In the genomic region with DNA sequence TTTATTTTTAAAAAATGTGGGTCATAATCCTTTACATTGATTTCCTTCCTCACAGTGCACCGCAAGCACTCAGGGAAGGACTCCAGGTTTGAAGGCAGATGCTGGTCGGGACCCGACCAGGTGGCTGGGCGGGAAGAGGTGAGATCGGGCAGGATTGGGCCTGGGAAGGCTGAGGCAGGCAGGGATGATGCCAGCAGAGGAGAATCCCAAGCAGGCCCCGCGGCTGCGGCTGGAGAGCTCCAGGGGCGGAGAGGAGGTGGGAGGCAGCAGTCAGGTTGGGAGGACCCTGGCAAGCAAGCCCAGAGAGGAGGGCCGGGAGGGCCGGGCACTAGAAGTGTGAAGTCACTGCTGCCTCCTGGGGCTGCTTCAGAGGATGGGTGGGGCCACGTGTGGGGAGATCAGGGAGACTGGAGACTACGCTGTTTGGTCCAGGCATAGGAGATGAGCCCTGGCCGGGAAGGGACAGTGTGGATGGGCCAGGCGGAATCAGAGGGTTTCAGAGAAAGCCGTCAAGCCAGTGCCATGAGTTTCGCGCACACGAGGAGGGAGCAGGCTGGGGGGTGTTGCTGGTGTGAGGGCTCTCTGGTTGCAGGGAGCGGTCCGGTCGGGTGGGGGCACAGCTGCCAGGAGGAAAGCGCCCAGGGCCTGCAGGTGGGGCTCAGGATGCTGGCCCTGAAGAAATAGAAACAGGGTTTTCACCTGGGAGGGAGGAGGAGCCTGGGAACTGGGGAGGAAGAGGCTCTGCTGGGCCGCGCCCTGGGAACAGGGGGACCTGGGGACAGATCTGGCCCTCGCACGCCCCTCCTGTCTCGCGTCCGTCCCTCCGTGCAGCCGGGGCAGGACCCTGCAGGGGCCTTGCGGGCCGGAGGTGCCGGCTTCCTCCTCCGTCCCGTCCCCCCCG, we compare ENCODE assay signal across 8 cellular contexts. TPM values are rescaled to one million over a fixed set of nuclear protein-coding genes. Genes with fewer than 3 reads are reported as not detected.
DNase-seq lines count a peak whose midpoint lies in the region; ATAC-seq, FAIRE-seq and TF ChIP-seq lines count a peak whose summit lies in the region.

No MANE protein-coding gene starts in this region.

- peaks cover 0 to 4% (median 0%) of the 10 kb centered on the region in 3 donors for H3K4me1 ChIP-seq in pancreas

- WGBS in pancreas, 2 donors, result 18 to 21% methylated on average over 27 to 38 of the region's 38 CpGs

- TF ChIP-seq CTCF in fibroblast of villous mesenchyme (IDR thresholded peaks at IDR 0.05; ENCODE audit: insufficient read depth, low read depth, low read length) (no peak), pancreas (IDR thresholded peaks at IDR 0.05) (no peak)

- DNase-seq in DMS 273 treated with DMSO at 0.1 percent for 48 hours (lab: John Stamatoyannopoulos, UW) (peak; percentile 4), fibroblast of villous mesenchyme (ENCODE audit: low read depth) (peak; percentile 60), pancreas (peak in 4 of 6 donors; percentile 34 to 76 (median 61)), HK-2 (ENCODE audit: unreplicated experiment) (no peak), pons (ENCODE audit: low spot score) (no peak)
- no peak for DNase-seq in stimulated activated CD4-positive, alpha-beta T cell treated with anti-CD3 and anti-CD28 coated beads, Interleukin-4, amount 100 ng/mL, for 4 hours

- H3K9me3 ChIP-seq in pancreas, result no peaks in the 10 kb centered on the region

- no peaks in the 10 kb centered on the region for H3K36me3 ChIP-seq in pancreas

- ATAC-seq in SK-N-SH treated with all-trans-retinoic acid at 6 μM for 48 hours, result peak; percentile 19
- ATAC-seq in pancreas, result peak; percentile 18 to 38 (median 24)
- ATAC-seq in HG02885 (IDR thresholded peaks at IDR 0.05; ENCODE audit: poor library complexity, unreplicated experiment), result no peak

- H3K4me3 ChIP-seq in fibroblast of villous mesenchyme (ENCODE audit: low read depth, low read length) (peak overlapping the region; percentile 59), pancreas (peak overlapping the region; percentile 15 to 46 (median 36))

- intact Hi-C loops in pancreas (cut with DNase I), result no loop called here

- peak overlapping the region; percentile 19 to 66 (median 62) for H3K27ac ChIP-seq in pancreas

- no peak for FAIRE-seq in pancreas (lab: Jason Lieb, UNC)

- peaks cover 0 to 10% (median 4%) of the 10 kb centered on the region in 4 donors for H3K27me3 ChIP-seq in pancreas

TF ChIP-seq in SK-N-SH treated with all-trans-retinoic acid at 6 μM for 48 hours, 23 proteins besides CTCF, POLR2A, EP300 and RAD21:
- TF ChIP-seq, protein P1, sequence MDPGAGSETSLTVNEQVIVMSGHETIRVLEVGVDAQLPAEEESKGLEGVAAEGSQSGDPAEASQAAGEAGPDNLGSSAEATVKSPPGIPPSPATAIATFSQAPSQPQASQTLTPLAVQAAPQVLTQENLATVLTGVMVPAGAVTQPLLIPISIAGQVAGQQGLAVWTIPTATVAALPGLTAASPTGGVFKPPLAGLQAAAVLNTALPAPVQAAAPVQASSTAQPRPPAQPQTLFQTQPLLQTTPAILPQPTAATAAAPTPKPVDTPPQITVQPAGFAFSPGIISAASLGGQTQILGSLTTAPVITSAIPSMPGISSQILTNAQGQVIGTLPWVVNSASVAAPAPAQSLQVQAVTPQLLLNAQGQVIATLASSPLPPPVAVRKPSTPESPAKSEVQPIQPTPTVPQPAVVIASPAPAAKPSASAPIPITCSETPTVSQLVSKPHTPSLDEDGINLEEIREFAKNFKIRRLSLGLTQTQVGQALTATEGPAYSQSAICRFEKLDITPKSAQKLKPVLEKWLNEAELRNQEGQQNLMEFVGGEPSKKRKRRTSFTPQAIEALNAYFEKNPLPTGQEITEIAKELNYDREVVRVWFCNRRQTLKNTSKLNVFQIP (CRISPR knock-in tag; IDR thresholded peaks at IDR 0.05; ENCODE audit: borderline replicate concordance, low read depth), result no peak
- TF ChIP-seq ZNF8 (CRISPR knock-in tag; IDR thresholded peaks at IDR 0.05), result no peak
- TF ChIP-seq GLIS3 (CRISPR knock-in tag; IDR thresholded peaks at IDR 0.05), result no peak
- TF ChIP-seq BACH2 (CRISPR knock-in tag; IDR thresholded peaks at IDR 0.05; ENCODE audit: borderline replicate concordance), result no peak
- no peak for TF ChIP-seq ZFP30 (CRISPR knock-in tag; IDR thresholded peaks at IDR 0.05)

RNA-seq across cellular contexts. Expression of gene COL18A1, which starts 0.9 kb away (rescaled TPM):
- total RNA-seq in fibroblast of villous mesenchyme (33.7 and 45.1 TPM in 2 replicates), pancreas (10 to 100 TPM; 38.7 to 93.0 (median 62.4) TPM)
- 100 to 1,000 TPM; 285 to 301 TPM for polyA plus RNA-seq in pancreas

Comparison
In these comparisons a context has a peak if more than half of its experiments do, and no peak if none do; other contexts are left out.
1. DNase-seq: peak in DMS 273 treated with DMSO at 0.1 percent for 48 hours (single experiment), fibroblast of villous mesenchyme (single experiment) and pancreas (4 of 6); none in HK-2 (single experiment), stimulated activated CD4-positive, alpha-beta T cell treated with anti-CD3 and anti-CD28 coated beads, Interleukin-4, amount 100 ng/mL, for 4 hours (0 of 2) and pons (single experiment).